In genomic region chr20:14235355-14235754, GRCh38 we compare ENCODE assay signal across 15 cellular contexts.
DNase-seq lines count a peak whose midpoint lies in the region; ATAC-seq and TF ChIP-seq lines count a peak whose summit lies in the region.
"Had no signal": no experiment of that assay in that cellular context is flagged by ENCODE, and none has a peak within 500 bp of the region (broad histone marks: within the 10 kb centered on the region; RNA-seq: fewer than 3 reads in every experiment).

No MANE protein-coding gene starts in this region.

- peaks cover 4% of the 10 kb centered on the region; the same call in 1 of the 2 replicates for H3K9me3 Mint-ChIP-seq in HFFc6

- peak overlapping the region; percentile 26; the same call in 1 of the 2 replicates for H3K27ac Mint-ChIP-seq in HFFc6
- H3K27ac Mint-ChIP-seq: activated T-cell treated with anti-CD3 and anti-CD28 coated beads, Interleukin-2, amount 50 U/mL, for 72 hours had no signal

- H3K4me3 Mint-ChIP-seq in HFFc6, result no peak overlapping the region
- H3K4me3 Mint-ChIP-seq: activated T-cell treated with anti-CD3 and anti-CD28 coated beads, Interleukin-2, amount 50 U/mL, for 72 hours had no signal

- H3K36me3 ChIP-seq in RWPE2 (ENCODE audit: low read depth), result no peaks in the 10 kb centered on the region
- no peaks in the 10 kb centered on the region for H3K36me3 ChIP-seq in skeletal muscle satellite cell (ENCODE audit: insufficient read depth, low read length)
- H3K36me3 ChIP-seq in ascending aorta, result no peaks in the 10 kb centered on the region
- H3K36me3 ChIP-seq: MG63 had no signal

- H3K9me3 ChIP-seq in RWPE2 (ENCODE audit: severe bottlenecking) (no peaks in the 10 kb centered on the region), skeletal muscle satellite cell (replicated peaks; ENCODE audit: low read length) (no peaks in the 10 kb centered on the region), ascending aorta (no peaks in the 10 kb centered on the region)
- H3K9me3 ChIP-seq: MG63 had no signal

- ATAC-seq in RWPE2 (ENCODE audit: low read depth) (peak; percentile 96), HG02763 (IDR thresholded peaks at IDR 0.05; ENCODE audit: unreplicated experiment) (no peak)
- ATAC-seq: activated T-cell treated with anti-CD3 and anti-CD28 coated beads, Interleukin-2, amount 50 U/mL, for 72 hours had no signal

- peak overlapping the region; percentile 49 for H3K4me2 ChIP-seq in skeletal muscle satellite cell (ENCODE audit: low read length)

- no peaks in the 10 kb centered on the region for H3K27me3 ChIP-seq in RWPE2 (ENCODE audit: insufficient read depth, poor library complexity, severe bottlenecking)
- H3K27me3 ChIP-seq in skeletal muscle satellite cell (ENCODE audit: control insufficient read depth, insufficient read depth, low read length), result no peaks in the 10 kb centered on the region
- no peaks in the 10 kb centered on the region for H3K27me3 ChIP-seq in ascending aorta
- H3K27me3 ChIP-seq: MG63 had no signal

- no peaks in the 10 kb centered on the region; the same call in 1 of the 2 replicates for H3K36me3 Mint-ChIP-seq in HFFc6 (ENCODE audit: low read depth)

- H3K4me3 ChIP-seq in RWPE2 (ENCODE audit: severe bottlenecking), result no peak overlapping the region
- H3K4me3 ChIP-seq in fibroblast of pulmonary artery (replicated peaks; ENCODE audit: low read depth, low read length), result no peak overlapping the region
- H3K4me3 ChIP-seq in skeletal muscle satellite cell (ENCODE audit: low read length), result no peak overlapping the region
- H3K4me3 ChIP-seq in ascending aorta, result no peak overlapping the region
- H3K4me3 ChIP-seq: MG63, SK-N-MC had no signal

- peak overlapping the region; percentile 14 for H3K9ac ChIP-seq in skeletal muscle satellite cell (ENCODE audit: low read depth, low read length)
- H3K9ac ChIP-seq: parathyroid adenoma had no signal

- TF ChIP-seq CTCF in HFFc6 (IDR thresholded peaks at IDR 0.05) (no peak), RWPE2 (IDR thresholded peaks at IDR 0.05; ENCODE audit: poor library complexity, severe bottlenecking) (no peak), fibroblast of pulmonary artery (IDR thresholded peaks at IDR 0.05; ENCODE audit: low read length, missing control alignments) (no peak), ascending aorta (IDR thresholded peaks at IDR 0.05) (no peak)

- H3K27me3 Mint-ChIP-seq in HFFc6 (ENCODE audit: insufficient read depth), result no peaks in the 10 kb centered on the region

- intact Hi-C loops in ascending aorta (cut with DNase I), result no loop called here

- H3K4me1 Mint-ChIP-seq in HFFc6 (ENCODE audit: low read depth), result peaks cover 13% of the 10 kb centered on the region; the same call in 1 of the 2 replicates

- H3K27ac ChIP-seq in RWPE2 (ENCODE audit: poor library complexity, severe bottlenecking) (peak overlapping the region; percentile 49), ascending aorta (no peak overlapping the region)
- H3K27ac ChIP-seq: parathyroid adenoma, SK-N-MC had no signal

- peak; percentile 54 for DNase-seq in HFFc6
- no peak for DNase-seq in RWPE2 (ENCODE audit: low spot score)
- peak; percentile 63 for DNase-seq in fibroblast of pulmonary artery (ENCODE audit: low read depth)
- DNase-seq in ascending aorta (ENCODE audit: low spot score in 2 of 2), result no peak
- DNase-seq in NCI-H1417 treated with DMSO at 0.1 percent for 48 hours (lab: John Stamatoyannopoulos, UW), result no peak
- DNase-seq: activated CD4-positive, alpha-beta T cell treated with anti-CD3 and anti-CD28 coated beads for 1 hour; activated T-cell treated with anti-CD3 and anti-CD28 coated beads, Interleukin-2, amount 50 U/mL, for 72 hours; DMS153; MG63; NCI-H526; stimulated activated CD4-positive, alpha-beta T cell treated with anti-CD3 and anti-CD28 coated beads, Interleukin-4, amount 100 ng/mL, for 24 hours had no signal

- peaks cover 19% of the 10 kb centered on the region for H3K4me1 ChIP-seq in RWPE2 (ENCODE audit: insufficient read depth, poor library complexity, severe bottlenecking)
- peaks cover 20% of the 10 kb centered on the region for H3K4me1 ChIP-seq in skeletal muscle satellite cell (ENCODE audit: control insufficient read depth, insufficient read depth, low read length)
- no peaks in the 10 kb centered on the region for H3K4me1 ChIP-seq in ascending aorta
- H3K4me1 ChIP-seq: parathyroid adenoma had no signal

Comparison
In these comparisons a context has a peak if more than half of its experiments do, and no peak if none do; other contexts are left out.
1. DNase-seq: peak in HFFc6 (single experiment) and fibroblast of pulmonary artery (single experiment); none in RWPE2 (single experiment), ascending aorta (0 of 2) and NCI-H1417 treated with DMSO at 0.1 percent for 48 hours (single experiment).